In genomic region chr16:65621640-65622039, GRCh38 we compare ENCODE assay signal across 23 cellular contexts.
A peak's percentile ranks its signal among the peaks of the same experiment; 100 is the strongest.
DNase-seq lines count a peak whose midpoint lies in the region; ATAC-seq and TF ChIP-seq lines count a peak whose summit lies in the region.
"Had no signal": no experiment of that assay in that cellular context is flagged by ENCODE, and none has a peak within 500 bp of the region (broad histone marks: within the 10 kb centered on the region; RNA-seq: fewer than 3 reads in every experiment).

No MANE protein-coding gene starts in this region.

- no peak overlapping the region for H3K4me3 ChIP-seq in choroid plexus epithelial cell (ENCODE audit: low read depth, low read length)
- H3K4me3 ChIP-seq in suprapubic skin, result no peak overlapping the region
- H3K4me3 ChIP-seq: MG63, right lobe of liver, tibial nerve had no signal

- H3K36me3 ChIP-seq in suprapubic skin, result no peaks in the 10 kb centered on the region
- H3K36me3 ChIP-seq: brain microvascular endothelial cell, MG63, neutrophil, right lobe of liver, tibial nerve had no signal

- no peak overlapping the region for H3K27ac ChIP-seq in suprapubic skin
- H3K27ac ChIP-seq: brain microvascular endothelial cell, neutrophil, right lobe of liver, tibial nerve had no signal

- H3K4me1 ChIP-seq in suprapubic skin, result no peaks in the 10 kb centered on the region
- H3K4me1 ChIP-seq: right lobe of liver had no signal

- DNase-seq in left ventricle myocardium superior (peak; percentile 29), cardiac septum (ENCODE audit: low spot score) (no peak), NCI-H345 treated with DMSO at 0.1 percent for 48 hours (lab: John Stamatoyannopoulos, UW; ENCODE audit: unreplicated experiment) (peak; percentile 31), choroid plexus epithelial cell (ENCODE audit: low read depth) (peak; percentile 15), suprapubic skin (ENCODE audit: low spot score in 2 of 2) (no peak), germinal center (ENCODE audit: low spot score) (no peak)
- no peak for DNase-seq in activated CD4-positive, alpha-beta T cell treated with anti-CD3 and anti-CD28 coated beads, Interleukin-2, amount 50 U/mL, for 48 hours
- DNase-seq: ACHN; activated CD4-positive, alpha-beta T cell treated with anti-CD3 and anti-CD28 coated beads for 1 hour; activated CD8-positive, alpha-beta T cell treated with anti-CD3 and anti-CD28 coated beads, Interleukin-2, amount 10 ng/mL, durations not matched to agents 7 days and 5 days; activated naive CD4-positive, alpha-beta T cell treated with anti-CD3 and anti-CD28 coated beads, Interleukin-2, amount 50 U/mL, for 16 hours; brain microvascular endothelial cell; DMS53; KBM-7; MG63; NCI-H1417 treated with DMSO at 0.1 percent for 48 hours; NCI-H2029 treated with DMSO at 0.1 percent for 48 hours; NCI-H446 treated with DMSO at 0.1 percent for 48 hours; posterior cingulate gyrus; right lobe of liver; Right ventricle myocardium superior had no signal

- no peak for TF ChIP-seq CTCF in choroid plexus epithelial cell (conservative IDR thresholded peaks at IDR 0.05; ENCODE audit: low read depth, low read length)
- TF ChIP-seq CTCF in suprapubic skin (IDR thresholded peaks at IDR 0.05), result no peak

- 87% methylated on average over 3 of the region's 3 CpGs for WGBS in suprapubic skin

- H3K27me3 ChIP-seq in suprapubic skin, result peaks cover 4% of the 10 kb centered on the region
- H3K27me3 ChIP-seq: brain microvascular endothelial cell, MG63, neutrophil, right lobe of liver had no signal

- intact Hi-C loops in left ventricle myocardium superior (cut with micrococcal nuclease) (no loop called here), cardiac septum (cut with DNase I) (no loop called here)

- no peak for TF ChIP-seq EP300 in suprapubic skin (IDR thresholded peaks at IDR 0.05)

- peak; percentile 46 for ATAC-seq in left ventricle myocardium superior
- ATAC-seq: activated CD8-positive, alpha-beta T cell treated with anti-CD3 and anti-CD28 coated beads, Interleukin-2, amount 10 ng/mL, durations not matched to agents 7 days and 5 days; right lobe of liver had no signal

- TF ChIP-seq POLR2A in suprapubic skin (IDR thresholded peaks at IDR 0.05), result no peak

- H3K9me3 ChIP-seq in suprapubic skin, result no peaks in the 10 kb centered on the region
- H3K9me3 ChIP-seq: MG63, neutrophil, right lobe of liver, tibial nerve had no signal

Comparison
In these comparisons a context has a peak if more than half of its experiments do, and no peak if none do; other contexts are left out.
1. DNase-seq: peak in left ventricle myocardium superior (single experiment), NCI-H345 treated with DMSO at 0.1 percent for 48 hours (single experiment) and choroid plexus epithelial cell (single experiment); none in cardiac septum (single experiment), suprapubic skin (0 of 2), activated CD4-positive, alpha-beta T cell treated with anti-CD3 and anti-CD28 coated beads, Interleukin-2, amount 50 U/mL, for 48 hours (0 of 2) and germinal center (single experiment).